In the genomic region with DNA sequence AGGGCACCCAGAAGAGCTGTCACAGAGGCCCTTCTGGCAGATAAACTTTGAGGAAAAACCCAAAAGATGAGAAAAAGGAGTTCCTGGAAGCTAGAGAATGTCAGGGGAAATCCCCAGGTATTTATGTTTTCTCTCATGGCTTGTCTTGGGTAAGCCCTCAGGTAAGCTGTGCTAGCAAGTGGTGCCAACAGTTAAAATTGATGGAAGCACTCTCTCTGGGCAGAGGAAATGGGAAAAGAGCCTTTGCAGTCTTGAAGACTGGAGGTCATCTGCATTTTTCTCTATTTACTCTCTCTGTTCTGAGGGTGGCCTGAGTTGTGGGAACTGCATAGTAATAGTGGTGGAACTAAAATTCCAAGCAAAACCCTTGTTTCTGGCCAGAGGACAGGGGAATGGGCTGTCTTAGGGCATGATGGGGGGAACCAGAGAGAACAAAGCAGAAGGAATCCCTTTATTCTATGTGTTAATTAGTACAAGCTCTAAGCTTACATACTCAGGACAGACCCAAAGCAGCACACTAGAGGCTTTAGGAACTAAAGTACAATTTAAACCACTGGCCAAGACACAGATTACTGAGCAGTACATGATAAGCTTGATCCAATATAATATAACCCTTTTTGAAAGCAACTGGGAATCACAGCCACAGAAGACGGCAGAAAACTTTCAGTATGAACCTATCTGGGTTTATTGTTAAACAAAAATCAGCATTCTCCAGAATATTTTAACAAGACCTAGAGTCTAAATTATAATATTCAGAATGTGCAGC, we compare ENCODE assay signal across 1 cellular context.
TF ChIP-seq lines count a peak whose summit lies in the region.

No MANE protein-coding gene starts in this region.

TF ChIP-seq in H1, 55 proteins besides CTCF, POLR2A, EP300 and RAD21 (continued from another document):
- TF ChIP-seq, protein P1, sequence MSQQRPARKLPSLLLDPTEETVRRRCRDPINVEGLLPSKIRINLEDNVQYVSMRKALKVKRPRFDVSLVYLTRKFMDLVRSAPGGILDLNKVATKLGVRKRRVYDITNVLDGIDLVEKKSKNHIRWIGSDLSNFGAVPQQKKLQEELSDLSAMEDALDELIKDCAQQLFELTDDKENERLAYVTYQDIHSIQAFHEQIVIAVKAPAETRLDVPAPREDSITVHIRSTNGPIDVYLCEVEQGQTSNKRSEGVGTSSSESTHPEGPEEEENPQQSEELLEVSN (IDR thresholded peaks at IDR 0.05), result no peak
- no peak for TF ChIP-seq GABPA (IDR thresholded peaks at IDR 0.05; ENCODE audit: borderline replicate concordance, insufficient read depth, low read length)
- TF ChIP-seq CBX8 (IDR thresholded peaks at IDR 0.05; ENCODE audit: borderline replicate concordance, low read depth, low read length), result no peak
- TF ChIP-seq SUZ12 (IDR thresholded peaks at IDR 0.05; ENCODE audit: low read length), result no peak
- TF ChIP-seq ZNF274 (IDR thresholded peaks at IDR 0.05; ENCODE audit: borderline replicate concordance, extremely low read depth, low read length), result no peak
- TF ChIP-seq MAFK (IDR thresholded peaks at IDR 0.05; ENCODE audit: low read depth, low read length), result no peak
- TF ChIP-seq NANOG (IDR thresholded peaks at IDR 0.05; ENCODE audit: insufficient read depth, low read depth, low read length, poor library complexity, severe bottlenecking), result no peak
- TF ChIP-seq PHF8 (conservative IDR thresholded peaks at IDR 0.05; ENCODE audit: low read depth, low read length), result no peak
- TF ChIP-seq BCL11A (IDR thresholded peaks at IDR 0.05; ENCODE audit: low read depth in 2 of 2, low read length in 2 of 2), result no peak
- no peak for TF ChIP-seq TAF7 (optimal IDR thresholded peaks at IDR 0.05; ENCODE audit: borderline replicate concordance, low read depth, low read length)
- no peak for TF ChIP-seq SP2 (IDR thresholded peaks at IDR 0.05; ENCODE audit: low read length)
- TF ChIP-seq USF2 (IDR thresholded peaks at IDR 0.05; ENCODE audit: low read length), result no peak
- TF ChIP-seq BACH1 (IDR thresholded peaks at IDR 0.05; ENCODE audit: low read length), result no peak
- no peak for TF ChIP-seq RXRA (IDR thresholded peaks at IDR 0.05; ENCODE audit: insufficient read depth, low read depth, low read length)
- no peak for TF ChIP-seq CHD1 (IDR thresholded peaks at IDR 0.05; ENCODE audit: low read depth, low read length)
- TF ChIP-seq SP1 (IDR thresholded peaks at IDR 0.05; ENCODE audit: low read depth, low read length), result no peak
